8 cellular contexts compared by ENCODE assay signal in genomic region chr13:41458187-41458938, GRCh38. TPM values are rescaled to one million over a fixed set of nuclear protein-coding genes. Genes with fewer than 3 reads are reported as not detected.
DNase-seq lines count a peak whose midpoint lies in the region; ATAC-seq lines count a peak whose summit lies in the region.

No MANE protein-coding gene starts in this region.

- H3K36me3 ChIP-seq in effector memory CD4-positive, alpha-beta T cell (ENCODE audit: control insufficient read depth, insufficient read depth, low read length), result peaks cover 16% of the 10 kb centered on the region
- no peaks in the 10 kb centered on the region for H3K36me3 ChIP-seq in mesodermal cell (ENCODE audit: control insufficient read depth, insufficient read depth, low read length)

- H3K36me3 Mint-ChIP-seq in stimulated activated memory B cell treated with anti-CD40 and anti-IgM and Interleukin-4, amounts not matched to agents 10 μg/mL and 1 μg/mL and 100 μg/mL, for 72 hours, result peaks cover 18% of the 10 kb centered on the region

- peaks cover 28% of the 10 kb centered on the region for H3K27me3 Mint-ChIP-seq in stimulated activated memory B cell treated with anti-CD40 and anti-IgM and Interleukin-4, amounts not matched to agents 10 μg/mL and 1 μg/mL and 100 μg/mL, for 72 hours

- peaks cover 34% of the 10 kb centered on the region for H3K4me1 ChIP-seq in effector memory CD4-positive, alpha-beta T cell (ENCODE audit: control insufficient read depth, insufficient read depth, low read length, poor library complexity, severe bottlenecking)
- H3K4me1 ChIP-seq in mesodermal cell (ENCODE audit: control insufficient read depth, insufficient read depth, low read length, poor library complexity, severe bottlenecking), result peaks cover 11% of the 10 kb centered on the region

- peak overlapping the region; percentile 49 for H3K27ac Mint-ChIP-seq in stimulated activated memory B cell treated with anti-CD40 and anti-IgM and Interleukin-4, amounts not matched to agents 10 μg/mL and 1 μg/mL and 100 μg/mL, for 72 hours

- peak overlapping the region; percentile 80 for H3K4me3 Mint-ChIP-seq in stimulated activated memory B cell treated with anti-CD40 and anti-IgM and Interleukin-4, amounts not matched to agents 10 μg/mL and 1 μg/mL and 100 μg/mL, for 72 hours

- peak overlapping the region; percentile 93 for H3K27ac ChIP-seq in effector memory CD4-positive, alpha-beta T cell (ENCODE audit: insufficient read depth, low read length, poor library complexity, severe bottlenecking)
- no peak overlapping the region for H3K27ac ChIP-seq in mesodermal cell (ENCODE audit: low read depth, low read length, severe bottlenecking)

- H3K9me3 Mint-ChIP-seq in stimulated activated memory B cell treated with anti-CD40 and anti-IgM and Interleukin-4, amounts not matched to agents 10 μg/mL and 1 μg/mL and 100 μg/mL, for 72 hours, result no peaks in the 10 kb centered on the region

- WGBS in mesodermal cell (ENCODE audit: insufficient coverage in 2 of 2), 2 experiments, result 4 to 7% methylated on average over 40 to 50 of the region's 53 CpGs

- H3K4me1 Mint-ChIP-seq in stimulated activated memory B cell treated with anti-CD40 and anti-IgM and Interleukin-4, amounts not matched to agents 10 μg/mL and 1 μg/mL and 100 μg/mL, for 72 hours, result peaks cover 51% of the 10 kb centered on the region

- H3K27me3 ChIP-seq in effector memory CD4-positive, alpha-beta T cell (replicated peaks; ENCODE audit: control insufficient read depth, insufficient read depth, low read length, poor library complexity, severe bottlenecking), result no peaks in the 10 kb centered on the region

- ATAC-seq in GM19035 (IDR thresholded peaks at IDR 0.05; ENCODE audit: unreplicated experiment) (peak; percentile 26), GM21576 (IDR thresholded peaks at IDR 0.05; ENCODE audit: unreplicated experiment) (no peak)
- peak; percentile 62 for ATAC-seq in stimulated activated memory B cell treated with anti-CD40 and anti-IgM and Interleukin-4, amounts not matched to agents 10 μg/mL and 1 μg/mL and 100 μg/mL, for 72 hours

- H3K4me3 ChIP-seq in effector memory CD4-positive, alpha-beta T cell (ENCODE audit: insufficient read depth, low read depth, low read length, poor library complexity, severe bottlenecking), result peak overlapping the region; percentile 93
- peak overlapping the region; percentile 59 for H3K4me3 ChIP-seq in mesodermal cell (ENCODE audit: extremely low read depth, insufficient read depth, low read length, poor library complexity, severe bottlenecking)

- H3K9me3 ChIP-seq in effector memory CD4-positive, alpha-beta T cell (ENCODE audit: control insufficient read depth, low read length), result no peaks in the 10 kb centered on the region
- no peaks in the 10 kb centered on the region for H3K9me3 ChIP-seq in mesodermal cell (ENCODE audit: control insufficient read depth, low read length)

- DNase-seq in HT-29 (ENCODE audit: low spot score), result peak; percentile 67
- peak; percentile 29 to 42 for DNase-seq in activated CD4-positive, alpha-beta T cell treated with anti-CD3 and anti-CD28 coated beads, Interleukin-2, amount 50 U/mL, for 24 hours (ENCODE audit: low read depth in 1 of 2, low spot score in 1 of 2)
- DNase-seq in effector memory CD4-positive, alpha-beta T cell, result no peak
- DNase-seq in NCI-H128 (lab: John Stamatoyannopoulos, UW; ENCODE audit: unreplicated experiment), result no peak

RNA-seq across cellular contexts. Expression of gene RGCC, which starts 1.0 kb away (rescaled TPM):
- 43.4 and 48.6 TPM in 2 replicates for total RNA-seq in HT-29 (2014; rRNA removed; shearing (Covaris generic))
- 7.1 TPM for polyA plus RNA-seq in mesodermal cell (2013, experiment 1 of 2)
- 7.3 TPM for polyA plus RNA-seq in mesodermal cell (2013, experiment 2 of 2)

Comparison
In these comparisons a context has a peak if more than half of its experiments do, and no peak if none do; other contexts are left out.
1. DNase-seq: peak in HT-29 (single experiment) and activated CD4-positive, alpha-beta T cell treated with anti-CD3 and anti-CD28 coated beads, Interleukin-2, amount 50 U/mL, for 24 hours (2 of 2); none in effector memory CD4-positive, alpha-beta T cell (0 of 3) and NCI-H128 (single experiment).